ENCODE assay signal across 8 cellular contexts in the genomic region with DNA sequence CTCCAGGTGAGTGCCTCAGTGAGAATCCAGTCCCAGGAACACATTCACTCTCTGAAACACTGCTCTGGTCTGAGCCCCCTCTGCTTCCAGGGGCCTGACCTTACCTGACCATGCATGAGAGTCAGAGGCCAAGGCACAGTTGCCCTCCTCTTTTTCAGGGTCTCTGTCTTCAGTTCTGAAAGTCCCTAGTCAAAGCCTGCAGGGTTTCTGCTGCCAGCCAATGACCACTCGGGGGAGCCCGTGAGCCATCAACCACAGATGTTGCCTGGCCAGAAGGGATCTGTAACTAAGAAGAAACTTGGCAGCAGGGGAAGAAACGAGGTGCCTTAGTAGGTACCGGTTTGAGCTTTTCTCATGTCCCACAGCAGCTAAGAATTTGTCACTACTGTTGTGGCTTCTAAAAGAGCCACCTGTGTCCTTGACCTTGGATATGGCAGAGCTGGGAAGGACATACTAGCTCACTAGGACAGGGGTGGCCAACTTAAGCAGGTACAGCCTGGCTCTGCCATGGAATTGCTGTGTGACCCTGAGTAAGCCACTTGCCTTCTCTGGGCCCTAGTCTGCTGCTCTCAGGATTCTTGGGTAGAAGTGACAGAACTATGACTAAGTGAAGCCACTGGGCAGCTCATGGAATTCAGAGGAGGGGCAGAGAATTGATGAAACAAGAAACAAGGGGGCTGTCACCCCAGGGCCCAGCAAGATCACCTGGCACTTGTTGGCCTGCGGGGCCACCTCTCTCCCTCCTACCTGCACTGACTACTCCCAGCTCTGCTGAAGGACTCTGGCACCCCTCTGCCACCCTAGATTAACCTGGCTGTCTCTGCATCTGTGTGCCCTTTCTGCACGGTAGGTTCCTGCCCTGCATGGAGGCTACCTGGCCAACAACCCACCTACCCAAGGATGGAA.
A peak's percentile ranks its signal among the peaks of the same experiment; 100 is the strongest.
DNase-seq lines count a peak whose midpoint lies in the region; ATAC-seq lines count a peak whose summit lies in the region.

No MANE protein-coding gene starts in this region.

- H3K4me3 Mint-ChIP-seq in activated CD4-positive, alpha-beta memory T cell treated with anti-CD3 and anti-CD28 coated beads for 36 hours = no peak overlapping the region
- H3K4me3 Mint-ChIP-seq in effector memory CD8-positive, alpha-beta T cell = no peak overlapping the region
- H3K4me3 Mint-ChIP-seq in memory B cell = no peak overlapping the region

- DNase-seq in DMS114 treated with DMSO at 0.1 percent for 48 hours (lab: John Stamatoyannopoulos, UW; ENCODE audit: unreplicated experiment) (peak; percentile 80), HCEC 1CT (peak; percentile 5), NCI-H345 treated with DMSO at 0.1 percent for 48 hours (lab: John Stamatoyannopoulos, UW; ENCODE audit: unreplicated experiment) (peak; percentile 18), memory B cell (ENCODE audit: low spot score in 2 of 2) (peak; percentile 65 to 72), T1000 (lab: John Stamatoyannopoulos, UW) (no peak)
- DNase-seq in activated CD4-positive, alpha-beta memory T cell treated with anti-CD3 and anti-CD28 coated beads for 36 hours = peak; percentile 74
- peak; percentile 43 to 59 (median 48) for DNase-seq in effector memory CD8-positive, alpha-beta T cell
- DNase-seq in stimulated activated CD8-positive, alpha-beta memory T cell treated with anti-CD3 and anti-CD28 coated beads, Interleukin-15, amount 100 ng/mL, for 1 hour (ENCODE audit: low read depth) = peak; percentile 38

- peak; percentile 56 for ATAC-seq in effector memory CD8-positive, alpha-beta T cell (replicated peaks)
- ATAC-seq in memory B cell (ENCODE audit: low read depth) = peak; percentile 82

- H3K27ac Mint-ChIP-seq in activated CD4-positive, alpha-beta memory T cell treated with anti-CD3 and anti-CD28 coated beads for 36 hours = no peak overlapping the region
- no peak overlapping the region for H3K27ac Mint-ChIP-seq in effector memory CD8-positive, alpha-beta T cell
- no peak overlapping the region for H3K27ac Mint-ChIP-seq in memory B cell

- H3K4me1 Mint-ChIP-seq in activated CD4-positive, alpha-beta memory T cell treated with anti-CD3 and anti-CD28 coated beads for 36 hours (ENCODE audit: low read depth) = no peaks in the 10 kb centered on the region
- H3K4me1 Mint-ChIP-seq in effector memory CD8-positive, alpha-beta T cell (ENCODE audit: low read depth in 2 of 2) = no peaks in the 10 kb centered on the region
- H3K4me1 Mint-ChIP-seq in memory B cell = peaks cover 2% of the 10 kb centered on the region

- POLR2A ChIA-PET in activated CD4-positive, alpha-beta memory T cell treated with anti-CD3 and anti-CD28 coated beads for 36 hours (lab: Charles Lee) = no interaction called here

- intact Hi-C loops in activated CD4-positive, alpha-beta memory T cell treated with anti-CD3 and anti-CD28 coated beads for 36 hours (cut with micrococcal nuclease) = loop anchor here (10.0 kb wide), 1 partner anchor 802 kb away; no protein-coding TSS in a partner anchor

- CTCF ChIA-PET in activated CD4-positive, alpha-beta memory T cell treated with anti-CD3 and anti-CD28 coated beads for 36 hours (lab: Charles Lee) = interaction anchor here (0.7 to 1.7 kb wide), 14 partner anchors 9 to 807 kb away, joined by 3 to 9 read pairs (median 4); no protein-coding TSS in a partner anchor

- H3K9me3 Mint-ChIP-seq in activated CD4-positive, alpha-beta memory T cell treated with anti-CD3 and anti-CD28 coated beads for 36 hours = no peaks in the 10 kb centered on the region
- no peaks in the 10 kb centered on the region for H3K9me3 Mint-ChIP-seq in effector memory CD8-positive, alpha-beta T cell
- H3K9me3 Mint-ChIP-seq in memory B cell = no peaks in the 10 kb centered on the region

- no peaks in the 10 kb centered on the region for H3K36me3 Mint-ChIP-seq in activated CD4-positive, alpha-beta memory T cell treated with anti-CD3 and anti-CD28 coated beads for 36 hours
- H3K36me3 Mint-ChIP-seq in effector memory CD8-positive, alpha-beta T cell (ENCODE audit: insufficient read depth) = no peaks in the 10 kb centered on the region
- H3K36me3 Mint-ChIP-seq in memory B cell = no peaks in the 10 kb centered on the region

- peaks cover 34% of the 10 kb centered on the region for H3K27me3 Mint-ChIP-seq in activated CD4-positive, alpha-beta memory T cell treated with anti-CD3 and anti-CD28 coated beads for 36 hours
- H3K27me3 Mint-ChIP-seq in effector memory CD8-positive, alpha-beta T cell = peaks cover 53 to 80% of the 10 kb centered on the region in 2 donors
- peaks cover 27% of the 10 kb centered on the region for H3K27me3 Mint-ChIP-seq in memory B cell
